Comparison of ENCODE assay signal across 6 cellular contexts in genomic region chr19:3479177-3479818, GRCh38.
DNase-seq lines count a peak whose midpoint lies in the region; ATAC-seq lines count a peak whose summit lies in the region.

No MANE protein-coding gene starts in this region.

- H3K4me1 Mint-ChIP-seq in stimulated activated effector memory CD8-positive, alpha-beta T cell treated with anti-CD3 and anti-CD28 coated beads, Interleukin-12 subunit alpha, Interleukin-12 subunit beta, amount 100 ng/mL, for 72 hours, result peaks cover 20% of the 10 kb centered on the region

- DNase-seq in NCI-H82 (lab: John Stamatoyannopoulos, UW), result peak; percentile 72
- no peak for DNase-seq in NCI-H82 treated with DMSO at 0.1 percent for 48 hours (lab: John Stamatoyannopoulos, UW; ENCODE audit: unreplicated experiment)
- peak; percentile 13 for DNase-seq in activated T-cell treated with anti-CD3 and anti-CD28 coated beads for 1 hour (ENCODE audit: low read depth)
- DNase-seq in stimulated activated effector memory CD8-positive, alpha-beta T cell treated with anti-CD3 and anti-CD28 coated beads, Interleukin-12 subunit alpha, Interleukin-12 subunit beta, amount 100 ng/mL, for 72 hours (ENCODE audit: low spot score in 2 of 2), result peak in 1 of 2 donors; percentile 65
- DNase-seq in HCEC 1CT, result no peak

- no peaks in the 10 kb centered on the region for H3K36me3 Mint-ChIP-seq in stimulated activated effector memory CD8-positive, alpha-beta T cell treated with anti-CD3 and anti-CD28 coated beads, Interleukin-12 subunit alpha, Interleukin-12 subunit beta, amount 100 ng/mL, for 72 hours

- ATAC-seq in stimulated activated effector memory CD8-positive, alpha-beta T cell treated with anti-CD3 and anti-CD28 coated beads, Interleukin-12 subunit alpha, Interleukin-12 subunit beta, amount 100 ng/mL, for 72 hours, result peak; percentile 63
- ATAC-seq in HG03159 (IDR thresholded peaks at IDR 0.05; ENCODE audit: unreplicated experiment), result no peak

- no peak overlapping the region for H3K27ac Mint-ChIP-seq in stimulated activated effector memory CD8-positive, alpha-beta T cell treated with anti-CD3 and anti-CD28 coated beads, Interleukin-12 subunit alpha, Interleukin-12 subunit beta, amount 100 ng/mL, for 72 hours

- H3K9me3 Mint-ChIP-seq in stimulated activated effector memory CD8-positive, alpha-beta T cell treated with anti-CD3 and anti-CD28 coated beads, Interleukin-12 subunit alpha, Interleukin-12 subunit beta, amount 100 ng/mL, for 72 hours, result no peaks in the 10 kb centered on the region

- peak overlapping the region; percentile 67 for H3K4me3 Mint-ChIP-seq in stimulated activated effector memory CD8-positive, alpha-beta T cell treated with anti-CD3 and anti-CD28 coated beads, Interleukin-12 subunit alpha, Interleukin-12 subunit beta, amount 100 ng/mL, for 72 hours

Comparison
In these comparisons a context has a peak if more than half of its experiments do, and no peak if none do; other contexts are left out.
1. DNase-seq: peak in NCI-H82 (single experiment) and activated T-cell treated with anti-CD3 and anti-CD28 coated beads for 1 hour (single experiment); none in NCI-H82 treated with DMSO at 0.1 percent for 48 hours (single experiment) and HCEC 1CT (single experiment).